Comparison of ENCODE assay signal across 1 cellular context in genomic region chr19:55581145-55581827, GRCh38.
TF ChIP-seq lines count a peak whose summit lies in the region.

No MANE protein-coding gene starts in this region.

TF ChIP-seq in SK-N-SH treated with all-trans-retinoic acid at 6 μM for 48 hours, 23 proteins besides CTCF, POLR2A, EP300 and RAD21 (continued from another document):
- no peak for TF ChIP-seq TSHZ2 (CRISPR knock-in tag; IDR thresholded peaks at IDR 0.05)
- TF ChIP-seq ARNTL (CRISPR knock-in tag; IDR thresholded peaks at IDR 0.05; ENCODE audit: borderline replicate concordance, low read depth), result no peak
- TF ChIP-seq TOX (CRISPR knock-in tag; IDR thresholded peaks at IDR 0.05; ENCODE audit: borderline replicate concordance), result no peak
- TF ChIP-seq, protein P1, sequence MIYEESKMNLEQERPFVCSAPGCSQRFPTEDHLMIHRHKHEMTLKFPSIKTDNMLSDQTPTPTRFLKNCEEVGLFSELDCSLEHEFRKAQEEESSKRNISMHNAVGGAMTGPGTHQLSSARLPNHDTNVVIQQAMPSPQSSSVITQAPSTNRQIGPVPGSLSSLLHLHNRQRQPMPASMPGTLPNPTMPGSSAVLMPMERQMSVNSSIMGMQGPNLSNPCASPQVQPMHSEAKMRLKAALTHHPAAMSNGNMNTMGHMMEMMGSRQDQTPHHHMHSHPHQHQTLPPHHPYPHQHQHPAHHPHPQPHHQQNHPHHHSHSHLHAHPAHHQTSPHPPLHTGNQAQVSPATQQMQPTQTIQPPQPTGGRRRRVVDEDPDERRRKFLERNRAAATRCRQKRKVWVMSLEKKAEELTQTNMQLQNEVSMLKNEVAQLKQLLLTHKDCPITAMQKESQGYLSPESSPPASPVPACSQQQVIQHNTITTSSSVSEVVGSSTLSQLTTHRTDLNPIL (CRISPR knock-in tag; IDR thresholded peaks at IDR 0.05; ENCODE audit: low read depth), result no peak
